Comparison of ENCODE assay signal across 1 cellular context in the genomic region with DNA sequence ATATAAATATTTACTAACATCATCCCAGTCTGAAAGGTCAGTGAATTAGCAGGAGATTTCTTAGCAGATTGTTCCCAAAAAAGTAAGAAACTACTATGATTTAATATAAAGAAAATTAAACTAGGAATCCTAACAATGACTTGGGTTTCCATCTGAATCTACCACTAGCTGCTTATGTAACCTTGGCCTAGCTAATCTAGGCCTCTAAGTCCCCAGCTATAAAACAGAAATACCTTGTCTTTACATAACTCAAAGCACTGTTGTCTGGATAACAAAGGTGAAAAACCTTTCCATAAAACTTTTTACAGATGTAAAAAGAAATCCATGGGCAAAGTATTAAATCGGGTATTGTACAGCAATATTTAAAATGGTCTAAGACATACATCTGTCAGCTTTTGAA.
A peak's percentile ranks its signal among the peaks of the same experiment; 100 is the strongest.
TF ChIP-seq lines count a peak whose summit lies in the region.

No MANE protein-coding gene starts in this region.

TF ChIP-seq in HepG2, 621 proteins besides CTCF, POLR2A, EP300 and RAD21:
- TF ChIP-seq ZFY (CRISPR knock-in tag; IDR thresholded peaks at IDR 0.05) (peak; percentile 26; the same call in 1 of the 2 replicates), ZNF367 (CRISPR knock-in tag; IDR thresholded peaks at IDR 0.05; ENCODE audit: borderline replicate concordance) (no peak), MLX (CRISPR knock-in tag; IDR thresholded peaks at IDR 0.05) (no peak), ZNF770 (CRISPR knock-in tag; IDR thresholded peaks at IDR 0.05) (no peak), ZNF841 (CRISPR knock-in tag; IDR thresholded peaks at IDR 0.05; ENCODE audit: borderline replicate concordance) (no peak), ZFX (CRISPR knock-in tag; IDR thresholded peaks at IDR 0.05; ENCODE audit: low read depth) (peak; percentile 22; the same call in 1 of the 2 replicates), ZSCAN5A (CRISPR knock-in tag; IDR thresholded peaks at IDR 0.05; ENCODE audit: borderline replicate concordance) (no peak), SRSF9 (IDR thresholded peaks at IDR 0.05; ENCODE audit: borderline replicate concordance, insufficient read depth, low read depth, low read length, poor library complexity, severe bottlenecking) (no peak), MXD1 (CRISPR knock-in tag; IDR thresholded peaks at IDR 0.05) (no peak), TBL1XR1 (IDR thresholded peaks at IDR 0.05; ENCODE audit: borderline replicate concordance, low read length, partially characterized antibody) (no peak), ZFP62 (CRISPR knock-in tag; IDR thresholded peaks at IDR 0.05) (no peak)
